8 cellular contexts compared by ENCODE assay signal in the genomic region with DNA sequence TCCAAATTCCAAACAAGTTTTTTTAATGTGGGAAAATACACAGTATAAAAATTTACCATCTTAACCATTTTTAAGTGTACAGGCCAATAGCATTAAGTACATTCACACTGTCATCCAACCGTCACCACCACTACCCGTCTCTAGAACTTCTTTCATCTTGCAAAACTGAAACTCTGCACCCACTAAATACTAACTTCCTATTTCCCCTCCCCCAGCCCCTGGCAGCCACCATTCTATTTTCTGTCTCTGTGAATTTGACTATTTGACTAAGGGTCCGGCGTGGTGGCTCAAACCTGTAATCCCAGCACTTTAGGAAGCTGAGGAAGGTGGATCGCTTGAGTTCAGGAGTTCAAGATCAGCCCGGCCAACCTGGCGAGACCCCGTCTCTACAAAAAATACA. TPM values are rescaled to one million over a fixed set of nuclear protein-coding genes. Genes with fewer than 3 reads are reported as not detected.
DNase-seq lines count a peak whose midpoint lies in the region; ATAC-seq and TF ChIP-seq lines count a peak whose summit lies in the region.

No MANE protein-coding gene starts in this region.

- no peaks in the 10 kb centered on the region for H3K27me3 Mint-ChIP-seq in CD4-positive, CD25-positive, alpha-beta regulatory T cell

- no peaks in the 10 kb centered on the region for H3K36me3 ChIP-seq in CD4-positive, CD25-positive, alpha-beta regulatory T cell (ENCODE audit: control insufficient read depth, insufficient read depth, low read length)
- no peaks in the 10 kb centered on the region for H3K36me3 ChIP-seq in effector memory CD4-positive, alpha-beta T cell (ENCODE audit: control insufficient read depth, insufficient read depth, low read length)

- TF ChIP-seq POLR2A in lower leg skin (IDR thresholded peaks at IDR 0.05), result no peak

- peak overlapping the region; percentile 96 to 98 (median 97) for H3K27ac Mint-ChIP-seq in CD4-positive, CD25-positive, alpha-beta regulatory T cell

- peak overlapping the region; percentile 67 to 84 (median 77) for H3K4me3 Mint-ChIP-seq in CD4-positive, CD25-positive, alpha-beta regulatory T cell

- H3K4me3 ChIP-seq in CD4-positive, CD25-positive, alpha-beta regulatory T cell (ENCODE audit: low read depth, low read length), result peak overlapping the region; percentile 67
- H3K4me3 ChIP-seq in effector memory CD4-positive, alpha-beta T cell (ENCODE audit: insufficient read depth, low read depth, low read length, poor library complexity, severe bottlenecking), result peak overlapping the region; percentile 18
- H3K4me3 ChIP-seq in lower leg skin (ENCODE audit: low read depth, poor library complexity, severe bottlenecking), result no peak overlapping the region

- peak; percentile 30 to 92 (median 82) for DNase-seq in CD4-positive, CD25-positive, alpha-beta regulatory T cell
- DNase-seq in T-helper 2 cell (peak in 4 of 5 experiments; percentile 27 to 91 (median 45)), NCI-H526 (lab: John Stamatoyannopoulos, UW) (no peak), A172 (ENCODE audit: low spot score) (no peak), lower leg skin (ENCODE audit: low spot score in 2 of 2) (no peak), SK-N-DZ (ENCODE audit: low spot score) (no peak)
- DNase-seq in effector memory CD4-positive, alpha-beta T cell, result peak in 2 of 3 donors; percentile 17 to 22

- H3K4me1 ChIP-seq in CD4-positive, CD25-positive, alpha-beta regulatory T cell (ENCODE audit: control insufficient read depth, insufficient read depth, low read length, poor library complexity, severe bottlenecking), result peaks cover 14% of the 10 kb centered on the region
- H3K4me1 ChIP-seq in effector memory CD4-positive, alpha-beta T cell (ENCODE audit: control insufficient read depth, insufficient read depth, low read length, poor library complexity, severe bottlenecking), result peaks cover 8% of the 10 kb centered on the region

- intact Hi-C loops in lower leg skin (cut with DNase I; ENCODE audit: low total_unique reads), result loop anchor here (10.0 kb wide), 1 partner anchor 77 kb away; no protein-coding TSS in a partner anchor

- peak; percentile 96 to 99 for ATAC-seq in CD4-positive, CD25-positive, alpha-beta regulatory T cell (ENCODE audit: low read depth in 2 of 2)
- peak; percentile 60 for ATAC-seq in HG02642 (IDR thresholded peaks at IDR 0.05; ENCODE audit: poor library complexity, unreplicated experiment)

- peaks cover 9% of the 10 kb centered on the region for H3K36me3 Mint-ChIP-seq in CD4-positive, CD25-positive, alpha-beta regulatory T cell

- peaks cover 22 to 57% (median 43%) of the 10 kb centered on the region in 4 donors for H3K4me1 Mint-ChIP-seq in CD4-positive, CD25-positive, alpha-beta regulatory T cell

- TF ChIP-seq CTCF in lower leg skin (IDR thresholded peaks at IDR 0.05), result no peak

- no peaks in the 10 kb centered on the region for H3K9me3 ChIP-seq in CD4-positive, CD25-positive, alpha-beta regulatory T cell (ENCODE audit: control insufficient read depth in 2 of 2, low read length in 2 of 2)
- no peaks in the 10 kb centered on the region for H3K9me3 ChIP-seq in effector memory CD4-positive, alpha-beta T cell (ENCODE audit: control insufficient read depth, low read length)

- 87 to 89% methylated on average over 8 of the region's 8 CpGs for WGBS in lower leg skin, 2 donors

- H3K27me3 ChIP-seq in CD4-positive, CD25-positive, alpha-beta regulatory T cell (ENCODE audit: control insufficient read depth, insufficient read depth, low read length), result no peaks in the 10 kb centered on the region
- H3K27me3 ChIP-seq in effector memory CD4-positive, alpha-beta T cell (replicated peaks; ENCODE audit: control insufficient read depth, insufficient read depth, low read length, poor library complexity, severe bottlenecking), result no peaks in the 10 kb centered on the region

- H3K9me3 Mint-ChIP-seq in CD4-positive, CD25-positive, alpha-beta regulatory T cell, result peaks cover 0 to 2% (median 0%) of the 10 kb centered on the region in 7 donors

- peak overlapping the region; percentile 86 for H3K27ac ChIP-seq in CD4-positive, CD25-positive, alpha-beta regulatory T cell (ENCODE audit: insufficient read depth, low read length, poor library complexity, severe bottlenecking)
- peak overlapping the region; percentile 50 for H3K27ac ChIP-seq in effector memory CD4-positive, alpha-beta T cell (ENCODE audit: insufficient read depth, low read length, poor library complexity, severe bottlenecking)

RNA-seq across cellular contexts. Expression of gene CLSTN1, which starts 36.1 kb away (rescaled TPM):
- 106 TPM for total RNA-seq in CD4-positive, CD25-positive, alpha-beta regulatory T cell
- 10 to 100 TPM; 19.2 to 25.4 (median 22.3) TPM for polyA plus RNA-seq in CD4-positive, CD25-positive, alpha-beta regulatory T cell
- total RNA-seq in A172 (2014; rRNA removed; shearing (Covaris generic)), result 24.3 and 27.2 TPM in 2 replicates
- total RNA-seq in lower leg skin, result 100 to 1,000 TPM; 116 to 174 (median 150) TPM
- 31.0 and 37.5 TPM in 2 replicates for polyA plus RNA-seq in SK-N-DZ (2014; cell fraction: cytosol; rRNA removed)
- polyA plus RNA-seq in SK-N-DZ (2014; cell fraction: nucleus; rRNA removed), result 17.5 and 26.6 TPM in 2 replicates

Comparison
In these comparisons a context has a peak if more than half of its experiments do, and no peak if none do; other contexts are left out.
1. DNase-seq: peak in CD4-positive, CD25-positive, alpha-beta regulatory T cell (3 of 3), T-helper 2 cell (4 of 5) and effector memory CD4-positive, alpha-beta T cell (2 of 3); none in NCI-H526 (0 of 2), A172 (single experiment), lower leg skin (0 of 2) and SK-N-DZ (single experiment).